Comparison of ENCODE assay signal across 6 cellular contexts in genomic region chr5:3452622-3453021, GRCh38.
"Had no signal": no experiment of that assay in that cellular context is flagged by ENCODE, and none has a peak within 500 bp of the region (broad histone marks: within the 10 kb centered on the region; RNA-seq: fewer than 3 reads in every experiment).

No MANE protein-coding gene starts in this region.

- H3K27me3 Mint-ChIP-seq: IgD-negative memory B cell had no signal

- DNase-seq: IMR-90, KBM-7 had no signal

- H3K27ac ChIP-seq: HL-60 had no signal

- H3K27ac Mint-ChIP-seq: IgD-negative memory B cell had no signal

- H3K4me3 Mint-ChIP-seq: IgD-negative memory B cell had no signal

- ATAC-seq: HepG2, K562 had no signal

- H3K4me1 Mint-ChIP-seq: IgD-negative memory B cell had no signal

- H3K4me3 ChIP-seq: K562 had no signal
